ENCODE assay signal across 8 cellular contexts in the genomic region with DNA sequence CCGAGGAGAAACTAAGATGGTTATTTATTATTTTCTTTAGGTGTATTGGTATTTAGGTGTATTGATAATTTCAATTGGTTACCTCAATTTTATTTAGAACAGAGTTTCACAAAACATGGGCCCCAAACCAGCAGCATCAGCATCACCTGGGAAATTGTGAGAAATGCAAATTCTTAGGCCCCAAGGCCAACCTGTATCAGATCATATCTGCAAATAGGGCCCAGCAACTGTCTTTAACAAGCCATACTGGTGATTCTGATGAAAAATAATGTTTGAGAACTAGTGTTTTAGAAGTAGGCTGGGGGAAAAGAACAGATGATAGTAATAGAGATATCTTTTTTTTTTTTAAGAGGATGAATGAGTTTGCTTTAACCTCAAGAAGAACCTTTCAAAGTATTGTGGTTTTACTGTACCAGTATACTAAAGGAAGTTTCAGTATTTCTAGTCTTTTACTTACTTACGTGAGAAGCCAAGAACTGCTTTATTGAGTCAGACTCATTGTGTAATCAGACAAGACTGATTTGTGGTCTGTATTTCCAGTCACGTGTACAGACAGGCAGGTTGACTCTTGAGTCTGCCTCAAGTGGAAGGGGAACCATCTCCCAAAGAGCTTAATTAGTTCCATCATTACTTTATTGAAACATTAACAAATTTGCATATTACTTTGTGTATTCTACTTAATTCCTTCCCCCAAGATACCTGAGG.
DNase-seq lines count a peak whose midpoint lies in the region; ATAC-seq and TF ChIP-seq lines count a peak whose summit lies in the region.

No MANE protein-coding gene starts in this region.

- H3K4me3 Mint-ChIP-seq in activated naive CD8-positive, alpha-beta T cell treated with anti-CD3 and anti-CD28 coated beads, Interleukin-2, amount 50 U/mL, for 24 hours, result no peak overlapping the region
- no peak overlapping the region for H3K4me3 Mint-ChIP-seq in activated T-helper 1 cell treated with anti-CD3 and anti-CD28 coated beads, Interleukin-12 subunit alpha, Interleukin-12 subunit beta, Interleukin-2, Interleukin-4 antibody, amounts not matched to agents 30 ng/mL and 10 ng/mL and 1 ng/mL, durations not matched to agents 14 hours and 24 hours and 36 hours

- no peaks in the 10 kb centered on the region for H3K9me3 Mint-ChIP-seq in activated naive CD8-positive, alpha-beta T cell treated with anti-CD3 and anti-CD28 coated beads, Interleukin-2, amount 50 U/mL, for 24 hours
- H3K9me3 Mint-ChIP-seq in activated T-helper 1 cell treated with anti-CD3 and anti-CD28 coated beads, Interleukin-12 subunit alpha, Interleukin-12 subunit beta, Interleukin-2, Interleukin-4 antibody, amounts not matched to agents 30 ng/mL and 10 ng/mL and 1 ng/mL, durations not matched to agents 14 hours and 24 hours and 36 hours, result no peaks in the 10 kb centered on the region

- WGBS in upper lobe of left lung, 2 donors, result 30 to 38% methylated on average over 3 of the region's 3 CpGs
- 33 to 43% methylated on average over 3 of the region's 3 CpGs for WGBS in aorta, 2 donors

- H3K27ac Mint-ChIP-seq in activated naive CD8-positive, alpha-beta T cell treated with anti-CD3 and anti-CD28 coated beads, Interleukin-2, amount 50 U/mL, for 24 hours, result no peak overlapping the region
- no peak overlapping the region for H3K27ac Mint-ChIP-seq in activated T-helper 1 cell treated with anti-CD3 and anti-CD28 coated beads, Interleukin-12 subunit alpha, Interleukin-12 subunit beta, Interleukin-2, Interleukin-4 antibody, amounts not matched to agents 30 ng/mL and 10 ng/mL and 1 ng/mL, durations not matched to agents 14 hours and 24 hours and 36 hours

- no peak for TF ChIP-seq CTCF in GM13976 (IDR thresholded peaks at IDR 0.05; ENCODE audit: borderline replicate concordance, control extremely low read depth, extremely low read depth, insufficient read depth, missing control alignments)
- TF ChIP-seq CTCF in left ventricle myocardium inferior (IDR thresholded peaks at IDR 0.05; ENCODE audit: borderline replicate concordance), result no peak
- no peak for TF ChIP-seq CTCF in upper lobe of left lung (IDR thresholded peaks at IDR 0.05)

- peaks cover 1% of the 10 kb centered on the region for H3K27me3 Mint-ChIP-seq in activated naive CD8-positive, alpha-beta T cell treated with anti-CD3 and anti-CD28 coated beads, Interleukin-2, amount 50 U/mL, for 24 hours
- peaks cover 15% of the 10 kb centered on the region for H3K27me3 Mint-ChIP-seq in activated T-helper 1 cell treated with anti-CD3 and anti-CD28 coated beads, Interleukin-12 subunit alpha, Interleukin-12 subunit beta, Interleukin-2, Interleukin-4 antibody, amounts not matched to agents 30 ng/mL and 10 ng/mL and 1 ng/mL, durations not matched to agents 14 hours and 24 hours and 36 hours (ENCODE audit: insufficient read depth)

- no peaks in the 10 kb centered on the region for H3K36me3 Mint-ChIP-seq in activated naive CD8-positive, alpha-beta T cell treated with anti-CD3 and anti-CD28 coated beads, Interleukin-2, amount 50 U/mL, for 24 hours (ENCODE audit: low read depth)
- no peaks in the 10 kb centered on the region for H3K36me3 Mint-ChIP-seq in activated T-helper 1 cell treated with anti-CD3 and anti-CD28 coated beads, Interleukin-12 subunit alpha, Interleukin-12 subunit beta, Interleukin-2, Interleukin-4 antibody, amounts not matched to agents 30 ng/mL and 10 ng/mL and 1 ng/mL, durations not matched to agents 14 hours and 24 hours and 36 hours (ENCODE audit: low read depth)

- H3K36me3 ChIP-seq in left ventricle myocardium inferior (no peaks in the 10 kb centered on the region), upper lobe of left lung (no peaks in the 10 kb centered on the region), aorta (ENCODE audit: control insufficient read depth in 1 of 2, insufficient read depth in 2 of 2, low read length in 1 of 2) (no peaks in the 10 kb centered on the region)

- H3K27me3 ChIP-seq in left ventricle myocardium inferior (ENCODE audit: low read depth) (no peaks in the 10 kb centered on the region), upper lobe of left lung (no peaks in the 10 kb centered on the region), aorta (ENCODE audit: control insufficient read depth in 1 of 2, insufficient read depth in 2 of 2, low read length in 1 of 2) (no peaks in the 10 kb centered on the region)

- DNase-seq in GM13976 (ENCODE audit: low spot score) (peak; percentile 12), HT1080 (ENCODE audit: low read depth) (peak; percentile 74), left ventricle myocardium inferior (no peak), upper lobe of left lung (no peak), aorta (no peak)
- no peak for DNase-seq in activated naive CD8-positive, alpha-beta T cell treated with anti-CD3 and anti-CD28 coated beads, Interleukin-2, amount 50 U/mL, for 24 hours
- no peak for DNase-seq in activated T-helper 1 cell treated with anti-CD3 and anti-CD28 coated beads, Interleukin-12 subunit alpha, Interleukin-12 subunit beta, Interleukin-2, Interleukin-4 antibody, amounts not matched to agents 30 ng/mL and 10 ng/mL and 1 ng/mL, durations not matched to agents 14 hours and 24 hours and 36 hours (ENCODE audit: low spot score)

- TF ChIP-seq EP300 in upper lobe of left lung (IDR thresholded peaks at IDR 0.05), result no peak

- H3K4me1 ChIP-seq in left ventricle myocardium inferior (no peaks in the 10 kb centered on the region), upper lobe of left lung (no peaks in the 10 kb centered on the region), aorta (ENCODE audit: control insufficient read depth in 1 of 2, insufficient read depth in 2 of 2, low read length in 2 of 2) (no peaks in the 10 kb centered on the region)

- H3K9me3 ChIP-seq in left ventricle myocardium inferior (replicated peaks) (no peaks in the 10 kb centered on the region), upper lobe of left lung (no peaks in the 10 kb centered on the region), aorta (ENCODE audit: control insufficient read depth, low read length) (no peaks in the 10 kb centered on the region)

- no peak overlapping the region for H3K4me3 ChIP-seq in left ventricle myocardium inferior
- H3K4me3 ChIP-seq in upper lobe of left lung, result no peak overlapping the region
- no peak overlapping the region for H3K4me3 ChIP-seq in aorta (ENCODE audit: low read length in 2 of 2)

- TF ChIP-seq POLR2A in upper lobe of left lung (IDR thresholded peaks at IDR 0.05), result no peak

- H3K27ac ChIP-seq in left ventricle myocardium inferior (replicated peaks) (no peak overlapping the region), upper lobe of left lung (no peak overlapping the region), aorta (ENCODE audit: low read depth in 1 of 2, low read length in 2 of 2) (no peak overlapping the region)

- in situ Hi-C loops in GM13976 (cut with MboI; ENCODE audit: low sequenced_read_pairs, unreplicated experiment), result no loop called here

- peaks cover 20% of the 10 kb centered on the region for H3K4me1 Mint-ChIP-seq in activated naive CD8-positive, alpha-beta T cell treated with anti-CD3 and anti-CD28 coated beads, Interleukin-2, amount 50 U/mL, for 24 hours
- H3K4me1 Mint-ChIP-seq in activated T-helper 1 cell treated with anti-CD3 and anti-CD28 coated beads, Interleukin-12 subunit alpha, Interleukin-12 subunit beta, Interleukin-2, Interleukin-4 antibody, amounts not matched to agents 30 ng/mL and 10 ng/mL and 1 ng/mL, durations not matched to agents 14 hours and 24 hours and 36 hours (ENCODE audit: low read depth), result peaks cover 13% of the 10 kb centered on the region

- peak; percentile 80 for ATAC-seq in GM21528 (IDR thresholded peaks at IDR 0.05; ENCODE audit: low FRiP score, unreplicated experiment)
- ATAC-seq in activated naive CD8-positive, alpha-beta T cell treated with anti-CD3 and anti-CD28 coated beads, Interleukin-2, amount 50 U/mL, for 24 hours, result peak; percentile 96
- ATAC-seq in upper lobe of left lung (ENCODE audit: low FRiP score in 2 of 2), result no peak
- ATAC-seq in aorta (ENCODE audit: low FRiP score), result no peak

- intact Hi-C loops in left ventricle myocardium inferior (cut with micrococcal nuclease), result no loop called here
- intact Hi-C loops in aorta (cut with DNase I), result no loop called here
- intact Hi-C loops in activated T-helper 1 cell treated with anti-CD3 and anti-CD28 coated beads, Interleukin-12 subunit alpha, Interleukin-12 subunit beta, Interleukin-2, Interleukin-4 antibody, amounts not matched to agents 30 ng/mL and 10 ng/mL and 1 ng/mL, durations not matched to agents 14 hours and 24 hours and 36 hours (cut with micrococcal nuclease), result loop anchor here (5.0 kb wide), 1 partner anchor 874 kb away; no protein-coding TSS in a partner anchor

Comparison
In these comparisons a context has a peak if more than half of its experiments do, and no peak if none do; other contexts are left out.
1. DNase-seq: peak in GM13976 (single experiment) and HT1080 (single experiment); none in activated naive CD8-positive, alpha-beta T cell treated with anti-CD3 and anti-CD28 coated beads, Interleukin-2, amount 50 U/mL, for 24 hours (single experiment), left ventricle myocardium inferior (single experiment), upper lobe of left lung (0 of 2), aorta (0 of 2) and activated T-helper 1 cell treated with anti-CD3 and anti-CD28 coated beads, Interleukin-12 subunit alpha, Interleukin-12 subunit beta, Interleukin-2, Interleukin-4 antibody, amounts not matched to agents 30 ng/mL and 10 ng/mL and 1 ng/mL, durations not matched to agents 14 hours and 24 hours and 36 hours (single experiment).
2. ATAC-seq: peak in GM21528 (single experiment) and activated naive CD8-positive, alpha-beta T cell treated with anti-CD3 and anti-CD28 coated beads, Interleukin-2, amount 50 U/mL, for 24 hours (single experiment); none in upper lobe of left lung (0 of 2) and aorta (single experiment).